ENCODE assay signal across 24 cellular contexts in genomic region chr1:211638723-211639122, GRCh38. TPM values are rescaled to one million over a fixed set of nuclear protein-coding genes. Genes with fewer than 3 reads are reported as not detected.
A peak's percentile ranks its signal among the peaks of the same experiment; 100 is the strongest.
DNase-seq lines count a peak whose midpoint lies in the region; ATAC-seq and TF ChIP-seq lines count a peak whose summit lies in the region.
"Had no signal": no experiment of that assay in that cellular context is flagged by ENCODE, and none has a peak within 500 bp of the region (broad histone marks: within the 10 kb centered on the region; RNA-seq: fewer than 3 reads in every experiment).

No MANE protein-coding gene starts in this region.

- H3K9me3 ChIP-seq in HEK293 (ENCODE audit: control insufficient read depth, insufficient read depth, low read depth, low read length): no peaks in the 10 kb centered on the region
- no peaks in the 10 kb centered on the region for H3K9me3 ChIP-seq in uterus
- no peaks in the 10 kb centered on the region for H3K9me3 ChIP-seq in CD4-positive, alpha-beta T cell (ENCODE audit: control insufficient read depth, low read length)
- H3K9me3 ChIP-seq: thoracic aorta had no signal

- H3K27ac ChIP-seq in HEK293 (ENCODE audit: extremely low read depth, low read depth, low read length) (no peak overlapping the region), uterus (no peak overlapping the region)
- no peak overlapping the region for H3K27ac ChIP-seq in CD4-positive, alpha-beta T cell (ENCODE audit: low read depth, low read length)

- no peak overlapping the region for H3K27ac Mint-ChIP-seq in CD4-positive, alpha-beta T cell
- H3K27ac Mint-ChIP-seq: activated CD4-positive, alpha-beta T cell treated with anti-CD3 and anti-CD28 coated beads for 36 hours; activated naive CD8-positive, alpha-beta T cell treated with anti-CD3 and anti-CD28 coated beads, Interleukin-2, amount 10 ng/mL, durations not matched to agents 7 days and 5 days; activated T-helper 17 cell treated with anti-CD3 and anti-CD28 coated beads, Interleukin-2, amount 50 U/mL, for 72 hours; brain; CD8-positive, alpha-beta T cell; H9; naive thymus-derived CD4-positive, alpha-beta T cell; stimulated activated memory B cell treated with anti-CD40 and anti-IgM and Interleukin-4, amounts not matched to agents 10 μg/mL and 1 μg/mL and 100 μg/mL, for 72 hours; T-cell had no signal

- H3K36me3 Mint-ChIP-seq in CD4-positive, alpha-beta T cell (ENCODE audit: low read depth): no peaks in the 10 kb centered on the region
- H3K36me3 Mint-ChIP-seq: activated naive CD8-positive, alpha-beta T cell treated with anti-CD3 and anti-CD28 coated beads, Interleukin-2, amount 10 ng/mL, durations not matched to agents 7 days and 5 days; brain; CD8-positive, alpha-beta T cell; naive thymus-derived CD4-positive, alpha-beta T cell; stimulated activated memory B cell treated with anti-CD40 and anti-IgM and Interleukin-4, amounts not matched to agents 10 μg/mL and 1 μg/mL and 100 μg/mL, for 72 hours; T-cell had no signal

- H3K4me1 ChIP-seq in HEK293 (ENCODE audit: control insufficient read depth, insufficient read depth, low read length): peaks cover 3% of the 10 kb centered on the region
- H3K4me1 ChIP-seq in uterus: no peaks in the 10 kb centered on the region

- DNase-seq in AG10803 (ENCODE audit: low read depth) (peak; percentile 34), cardiac fibroblast (ENCODE audit: low read depth in 2 of 2) (peak; percentile 63 to 64), left lobe of liver (ENCODE audit: low spot score) (peak; percentile 56), T-helper 1 cell (no peak), uterus (no peak)
- no peak for DNase-seq in CD4-positive, alpha-beta T cell
- DNase-seq: activated CD4-positive, alpha-beta T cell treated with anti-CD3 and anti-CD28 coated beads for 36 hours; activated naive CD8-positive, alpha-beta T cell treated with anti-CD3 and anti-CD28 coated beads, Interleukin-2, amount 10 ng/mL, durations not matched to agents 7 days and 5 days; CD8-positive, alpha-beta T cell; DMS79; foreskin melanocyte; H9; mesendoderm; naive thymus-derived CD4-positive, alpha-beta T cell; NCI-H1436 treated with DMSO at 0.1 percent for 48 hours; NCI-H526; SHP77; T-cell had no signal

- no peaks in the 10 kb centered on the region for H3K27me3 ChIP-seq in uterus
- H3K27me3 ChIP-seq in CD4-positive, alpha-beta T cell (ENCODE audit: control insufficient read depth, insufficient read depth, low read length): no peaks in the 10 kb centered on the region

- CTCF ChIA-PET in HEK293 (lab: Yijun Ruan, JAX): interaction anchor here (1.3 kb wide), 3 partner anchors 16 to 315 kb away, joined by 3 to 5 read pairs (median 4); no protein-coding TSS in a partner anchor
- CTCF ChIA-PET in CD4-positive, alpha-beta T cell (lab: Charles Lee): no interaction called here

- H3K4me3 ChIP-seq in AG10803 (ENCODE audit: low read length): no peak overlapping the region
- H3K4me3 ChIP-seq in HEK293 (ENCODE audit: low read depth, low read length): no peak overlapping the region
- no peak overlapping the region for H3K4me3 ChIP-seq in cardiac fibroblast (replicated peaks in 1 of 2; ENCODE audit: low read depth in 2 of 2, low read length in 2 of 2)
- H3K4me3 ChIP-seq in uterus: no peak overlapping the region
- H3K4me3 ChIP-seq: thoracic aorta had no signal

- intact Hi-C loops in uterus (cut with DNase I; ENCODE audit: low total_unique reads): no loop called here
- intact Hi-C loops in CD4-positive, alpha-beta T cell (cut with DNase I, micrococcal nuclease): no loop called here

- H3K27me3 Mint-ChIP-seq in CD4-positive, alpha-beta T cell: no peaks in the 10 kb centered on the region
- H3K27me3 Mint-ChIP-seq: activated CD4-positive, alpha-beta T cell treated with anti-CD3 and anti-CD28 coated beads for 36 hours; activated T-helper 17 cell treated with anti-CD3 and anti-CD28 coated beads, Interleukin-2, amount 50 U/mL, for 72 hours; stimulated activated memory B cell treated with anti-CD40 and anti-IgM and Interleukin-4, amounts not matched to agents 10 μg/mL and 1 μg/mL and 100 μg/mL, for 72 hours; T-cell had no signal

- POLR2A ChIA-PET in HEK293 (lab: Yijun Ruan, JAX): interaction anchor here (0.6 kb wide), 1 partner anchor 421 kb away, joined by 3 read pairs; no protein-coding TSS in a partner anchor
- POLR2A ChIA-PET in CD4-positive, alpha-beta T cell (lab: Charles Lee): no interaction called here

- no peaks in the 10 kb centered on the region for H3K36me3 ChIP-seq in HEK293 (ENCODE audit: control insufficient read depth in 2 of 2, insufficient read depth in 1 of 2, low read length in 2 of 2)
- no peaks in the 10 kb centered on the region for H3K36me3 ChIP-seq in uterus
- H3K36me3 ChIP-seq: thoracic aorta had no signal

- TF ChIP-seq CTCF in AG10803 (conservative IDR thresholded peaks at IDR 0.05; ENCODE audit: low read length) (no peak), HEK293 (tag by site-specific recombination; IDR thresholded peaks at IDR 0.05) (no peak), cardiac fibroblast (IDR thresholded peaks at IDR 0.05; ENCODE audit: low read depth, low read length) (no peak), uterus (IDR thresholded peaks at IDR 0.05) (no peak)
- TF ChIP-seq CTCF in CD4-positive, alpha-beta T cell (IDR thresholded peaks at IDR 0.05): no peak

- TF ChIP-seq POLR2A in uterus (IDR thresholded peaks at IDR 0.05): no peak

- peak; percentile 48 for ATAC-seq in left lobe of liver
- ATAC-seq in CD4-positive, alpha-beta T cell (ENCODE audit: poor library complexity): no peak
- no peak for ATAC-seq in HG02970 (IDR thresholded peaks at IDR 0.05; ENCODE audit: low FRiP score, unreplicated experiment)
- ATAC-seq: activated CD4-positive, alpha-beta T cell treated with anti-CD3 and anti-CD28 coated beads for 36 hours; activated T-helper 17 cell treated with anti-CD3 and anti-CD28 coated beads, Interleukin-2, amount 50 U/mL, for 72 hours; CD8-positive, alpha-beta T cell; naive thymus-derived CD4-positive, alpha-beta T cell; stimulated activated memory B cell treated with anti-CD40 and anti-IgM and Interleukin-4, amounts not matched to agents 10 μg/mL and 1 μg/mL and 100 μg/mL, for 72 hours; T-cell had no signal

- no peaks in the 10 kb centered on the region for H3K9me3 Mint-ChIP-seq in CD4-positive, alpha-beta T cell
- H3K9me3 Mint-ChIP-seq: activated naive CD8-positive, alpha-beta T cell treated with anti-CD3 and anti-CD28 coated beads, Interleukin-2, amount 10 ng/mL, durations not matched to agents 7 days and 5 days; activated T-helper 17 cell treated with anti-CD3 and anti-CD28 coated beads, Interleukin-2, amount 50 U/mL, for 72 hours; CD8-positive, alpha-beta T cell; H9; naive thymus-derived CD4-positive, alpha-beta T cell; stimulated activated memory B cell treated with anti-CD40 and anti-IgM and Interleukin-4, amounts not matched to agents 10 μg/mL and 1 μg/mL and 100 μg/mL, for 72 hours; T-cell had no signal

- peaks cover 10% of the 10 kb centered on the region for H3K4me1 Mint-ChIP-seq in CD4-positive, alpha-beta T cell (ENCODE audit: low read depth)
- H3K4me1 Mint-ChIP-seq: activated T-helper 17 cell treated with anti-CD3 and anti-CD28 coated beads, Interleukin-2, amount 50 U/mL, for 72 hours; stimulated activated memory B cell treated with anti-CD40 and anti-IgM and Interleukin-4, amounts not matched to agents 10 μg/mL and 1 μg/mL and 100 μg/mL, for 72 hours had no signal

- no peak overlapping the region for H3K4me3 Mint-ChIP-seq in CD4-positive, alpha-beta T cell
- H3K4me3 Mint-ChIP-seq: activated CD4-positive, alpha-beta T cell treated with anti-CD3 and anti-CD28 coated beads for 36 hours; activated naive CD8-positive, alpha-beta T cell treated with anti-CD3 and anti-CD28 coated beads, Interleukin-2, amount 10 ng/mL, durations not matched to agents 7 days and 5 days; activated T-helper 17 cell treated with anti-CD3 and anti-CD28 coated beads, Interleukin-2, amount 50 U/mL, for 72 hours; brain; CD8-positive, alpha-beta T cell; H9; naive thymus-derived CD4-positive, alpha-beta T cell; stimulated activated memory B cell treated with anti-CD40 and anti-IgM and Interleukin-4, amounts not matched to agents 10 μg/mL and 1 μg/mL and 100 μg/mL, for 72 hours; T-cell had no signal

TF ChIP-seq in HEK293, 187 proteins besides CTCF, POLR2A, EP300 and RAD21 (continues in another document):
- TF ChIP-seq ZBTB11 (tag by site-specific recombination; conservative IDR thresholded peaks at IDR 0.05; ENCODE audit: low read depth): no peak
- no peak for TF ChIP-seq ZFHX2 (tag by site-specific recombination; conservative IDR thresholded peaks at IDR 0.05)
- TF ChIP-seq ZNF792 (tag by site-specific recombination; IDR thresholded peaks at IDR 0.05): no peak

RNA-seq across cellular contexts. Expression of gene NEK2, which starts 36.7 kb away (rescaled TPM):
- total RNA-seq in left lobe of liver (0.13 TPM), uterus (10 to 100 TPM in 1 of 4 donors, not detected in 3; 17.7 TPM)
- not detected for total RNA-seq in CD4-positive, alpha-beta T cell

RNA-seq across cellular contexts. Expression of gene SLC30A1, which starts 59.8 kb away (rescaled TPM):
- total RNA-seq in left lobe of liver (48.6 TPM), uterus (10 to 100 TPM; 12.8 to 44.7 (median 19.1) TPM)
- total RNA-seq in CD4-positive, alpha-beta T cell: 1 to 10 TPM; 6.0 TPM

Comparison
In these comparisons a context has a peak if more than half of its experiments do, and no peak if none do; other contexts are left out.
1. DNase-seq: peak in AG10803 (single experiment), cardiac fibroblast (2 of 2) and left lobe of liver (single experiment); none in T-helper 1 cell (0 of 5), uterus (0 of 2) and CD4-positive, alpha-beta T cell (0 of 10).